ENCODE assay signal across 33 cellular contexts in the genomic region with DNA sequence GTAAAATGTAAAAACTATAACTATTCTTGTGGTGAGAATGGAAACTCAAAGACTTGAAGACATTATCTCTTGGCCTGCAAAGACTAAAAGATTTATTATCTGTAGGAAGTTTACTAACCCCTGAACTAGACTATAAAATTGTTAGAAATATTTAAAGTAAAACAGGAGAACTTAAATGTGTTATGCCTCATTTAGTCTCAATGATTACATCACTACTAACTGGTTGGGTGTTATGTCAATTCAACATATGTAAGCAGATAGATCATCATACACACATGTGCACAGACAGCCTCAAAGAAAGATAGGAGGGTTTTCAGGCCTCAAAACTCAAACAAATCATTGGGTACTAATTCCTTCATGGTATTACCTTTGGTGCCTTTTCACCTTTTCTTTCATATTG. TPM values are rescaled to one million over a fixed set of nuclear protein-coding genes. Genes with fewer than 3 reads are reported as not detected.
"Had no signal": no experiment of that assay in that cellular context is flagged by ENCODE, and none has a peak within 500 bp of the region (broad histone marks: within the 10 kb centered on the region; RNA-seq: fewer than 3 reads in every experiment).

No MANE protein-coding gene starts in this region.

- H3K4me3 ChIP-seq: ascending aorta, breast epithelium, cardiac muscle cell, colonic mucosa, esophagus squamous epithelium, gastroesophageal sphincter had no signal

- H3K27me3 Mint-ChIP-seq: activated CD4-positive, alpha-beta memory T cell treated with anti-CD3 and anti-CD28 coated beads for 36 hours; activated CD4-positive, alpha-beta T cell treated with anti-CD3 and anti-CD28 coated beads for 36 hours; activated CD4-positive, alpha-beta T cell treated with anti-CD3 and anti-CD28 coated beads, Interleukin-2, amount 10 ng/mL, durations not matched to agents 24 days and 14 days; activated naive CD4-positive, alpha-beta T cell treated with anti-CD3 and anti-CD28 coated beads, Interleukin-2, amount 10 ng/mL, durations not matched to agents 7 days and 5 days; activated naive CD8-positive, alpha-beta T cell; T-helper 17 cell had no signal

- H3K9me3 Mint-ChIP-seq: activated CD4-positive, alpha-beta memory T cell treated with anti-CD3 and anti-CD28 coated beads for 36 hours; activated CD4-positive, alpha-beta T cell treated with anti-CD3 and anti-CD28 coated beads, Interleukin-2, amount 10 ng/mL, durations not matched to agents 24 days and 14 days; activated naive CD4-positive, alpha-beta T cell treated with anti-CD3 and anti-CD28 coated beads, Interleukin-2, amount 10 ng/mL, durations not matched to agents 7 days and 5 days; activated T-helper 1 cell treated with anti-CD3 and anti-CD28 coated beads, Interleukin-12 subunit alpha, Interleukin-12 subunit beta, Interleukin-2, Interleukin-4 antibody, amounts not matched to agents 30 ng/mL and 10 ng/mL and 1 ng/mL, durations not matched to agents 14 hours and 24 hours and 36 hours; activated T-helper 2 cell treated with anti-CD3 and anti-CD28 coated beads, Interferon-gamma antibody, Interleukin-2, Interleukin-4, amounts not matched to agents 10 μg/mL and 5 μg/mL and 100 μg/mL, durations not matched to agents 14 hours and 24 hours and 36 hours; T-helper 2 cell treated with Interferon-gamma antibody and Interleukin-4, amounts not matched to agents 5 μg/mL and 100 μg/mL, for 36 hours had no signal

- H3K4me1 ChIP-seq: ascending aorta, breast epithelium, colonic mucosa, esophagus squamous epithelium, gastroesophageal sphincter had no signal

- H3K4me3 Mint-ChIP-seq: activated CD4-positive, alpha-beta memory T cell treated with anti-CD3 and anti-CD28 coated beads for 36 hours; activated CD4-positive, alpha-beta T cell treated with anti-CD3 and anti-CD28 coated beads for 36 hours; activated CD4-positive, alpha-beta T cell treated with anti-CD3 and anti-CD28 coated beads, Interleukin-2, amount 10 ng/mL, durations not matched to agents 24 days and 14 days; activated naive CD4-positive, alpha-beta T cell treated with anti-CD3 and anti-CD28 coated beads, Interleukin-2, amount 10 ng/mL, durations not matched to agents 7 days and 5 days; activated naive CD8-positive, alpha-beta T cell; activated T-helper 1 cell treated with anti-CD3 and anti-CD28 coated beads, Interleukin-12 subunit alpha, Interleukin-12 subunit beta, Interleukin-2, Interleukin-4 antibody, amounts not matched to agents 30 ng/mL and 10 ng/mL and 1 ng/mL, durations not matched to agents 14 hours and 24 hours and 36 hours; brain; T-helper 17 cell; T-helper 2 cell treated with Interferon-gamma antibody and Interleukin-4, amounts not matched to agents 5 μg/mL and 100 μg/mL, for 36 hours had no signal

- DNase-seq: activated CD4-positive, alpha-beta memory T cell treated with anti-CD3 and anti-CD28 coated beads for 36 hours; activated CD4-positive, alpha-beta T cell treated with anti-CD3 and anti-CD28 coated beads for 36 hours; activated CD4-positive, alpha-beta T cell treated with anti-CD3 and anti-CD28 coated beads, Interleukin-2, amount 10 ng/mL, durations not matched to agents 24 days and 14 days; activated CD4-positive, CD25-positive, alpha-beta regulatory T cell; activated CD4-positive, CD25-positive, alpha-beta regulatory T cell treated with anti-CD3 and anti-CD28 coated beads, Interleukin-2, amount 50 U/mL, for 72 hours; activated CD8-positive, alpha-beta memory T cell treated with anti-CD3 and anti-CD28 coated beads, Interleukin-2, amount 50 U/mL, for 48 hours; activated effector memory CD4-positive, alpha-beta T cell treated with anti-CD3 and anti-CD28 coated beads, Interleukin-2, amount 50 U/mL, for 16 hours; activated naive CD4-positive, alpha-beta T cell treated with anti-CD3 and anti-CD28 coated beads, Interleukin-2, amount 10 ng/mL, durations not matched to agents 7 days and 5 days; activated T-cell treated with anti-CD3 and anti-CD28 coated beads for 4 hours; activated T-cell treated with anti-CD3 and anti-CD28 coated beads, Interleukin-2, amount 50 U/mL, for 48 hours; central memory CD4-positive, alpha-beta T cell; cerebellar nuclear complex; colonic mucosa; effector CD8-positive, alpha-beta T cell; esophagus squamous epithelium; foreskin melanocyte; head of caudate nucleus; hippocampal formation; T-helper 17 cell; T1000 had no signal

- H3K27ac Mint-ChIP-seq: activated CD4-positive, alpha-beta memory T cell treated with anti-CD3 and anti-CD28 coated beads for 36 hours; activated CD4-positive, alpha-beta T cell treated with anti-CD3 and anti-CD28 coated beads for 36 hours; activated CD4-positive, alpha-beta T cell treated with anti-CD3 and anti-CD28 coated beads, Interleukin-2, amount 10 ng/mL, durations not matched to agents 24 days and 14 days; activated naive CD4-positive, alpha-beta T cell treated with anti-CD3 and anti-CD28 coated beads, Interleukin-2, amount 10 ng/mL, durations not matched to agents 7 days and 5 days; activated T-helper 1 cell treated with anti-CD3 and anti-CD28 coated beads, Interleukin-12 subunit alpha, Interleukin-12 subunit beta, Interleukin-2, Interleukin-4 antibody, amounts not matched to agents 30 ng/mL and 10 ng/mL and 1 ng/mL, durations not matched to agents 14 hours and 24 hours and 36 hours; activated T-helper 2 cell treated with anti-CD3 and anti-CD28 coated beads, Interferon-gamma antibody, Interleukin-2, Interleukin-4, amounts not matched to agents 10 μg/mL and 5 μg/mL and 100 μg/mL, durations not matched to agents 14 hours and 24 hours and 36 hours; brain; T-helper 17 cell had no signal

- H3K27me3 ChIP-seq: ascending aorta, breast epithelium, cardiac muscle cell, colonic mucosa, esophagus squamous epithelium, gastroesophageal sphincter had no signal

- H3K9me3 ChIP-seq: ascending aorta, breast epithelium, colonic mucosa, esophagus squamous epithelium, gastroesophageal sphincter had no signal

- H3K27ac ChIP-seq: ascending aorta, breast epithelium, cardiac muscle cell, colonic mucosa, epithelial cell of prostate, esophagus squamous epithelium, gastroesophageal sphincter had no signal

- H3K36me3 ChIP-seq: breast epithelium, colonic mucosa had no signal

- ATAC-seq: gastroesophageal sphincter, T-helper 17 cell had no signal

RNA-seq across cellular contexts. Expression of gene CFAP52, which starts 8.4 kb away (rescaled TPM):
- total RNA-seq: activated CD4-positive, alpha-beta memory T cell treated with anti-CD3 and anti-CD28 coated beads for 36 hours; activated CD4-positive, alpha-beta T cell treated with anti-CD3 and anti-CD28 coated beads for 36 hours; activated CD4-positive, alpha-beta T cell treated with anti-CD3 and anti-CD28 coated beads, Interleukin-2, amount 10 ng/mL, durations not matched to agents 24 days and 14 days; activated T-helper 1 cell treated with anti-CD3 and anti-CD28 coated beads, Interleukin-12 subunit alpha, Interleukin-12 subunit beta, Interleukin-2, Interleukin-4 antibody, amounts not matched to agents 30 ng/mL and 10 ng/mL and 1 ng/mL, durations not matched to agents 14 hours and 24 hours and 36 hours; activated T-helper 2 cell treated with anti-CD3 and anti-CD28 coated beads, Interferon-gamma antibody, Interleukin-2, Interleukin-4, amounts not matched to agents 10 μg/mL and 5 μg/mL and 100 μg/mL, durations not matched to agents 14 hours and 24 hours and 36 hours; ascending aorta; cardiac muscle cell; colonic mucosa; dermis microvascular lymphatic vessel endothelial cell; endothelial cell of umbilical vein; esophagus squamous epithelium; T-helper 17 cell had no signal
- polyA plus RNA-seq: endothelial cell of umbilical vein, fibroblast of lung had no signal
